In the genomic region with DNA sequence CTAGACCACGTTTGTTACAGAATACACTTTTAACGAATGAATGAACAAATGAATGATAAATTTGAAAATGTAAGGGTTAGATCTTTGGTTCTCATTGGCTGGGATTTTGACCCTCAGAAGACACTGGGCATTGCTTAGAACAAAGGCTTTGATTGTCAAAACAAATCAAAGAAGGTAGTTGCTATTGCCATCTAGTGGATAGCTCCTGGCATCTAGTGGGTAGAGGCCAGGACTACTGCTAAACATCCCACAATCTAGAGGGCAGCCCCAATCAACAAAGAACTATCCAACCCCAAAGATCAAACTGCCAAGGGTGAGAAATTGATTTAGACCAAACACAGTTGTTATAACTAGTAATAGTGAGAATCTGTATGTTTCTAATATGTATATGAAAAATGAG, we compare ENCODE assay signal across 1 cellular context.
TF ChIP-seq lines count a peak whose summit lies in the region.

No MANE protein-coding gene starts in this region.

TF ChIP-seq in SK-N-SH treated with all-trans-retinoic acid at 6 μM for 48 hours, 23 proteins besides CTCF, POLR2A, EP300 and RAD21 (continued from another document):
- TF ChIP-seq TCF4 (CRISPR knock-in tag; IDR thresholded peaks at IDR 0.05; ENCODE audit: borderline replicate concordance), result no peak
- TF ChIP-seq BACH2 (CRISPR knock-in tag; IDR thresholded peaks at IDR 0.05; ENCODE audit: borderline replicate concordance), result no peak
- TF ChIP-seq SNAI2 (CRISPR knock-in tag; IDR thresholded peaks at IDR 0.05), result no peak
- TF ChIP-seq ZNF70 (CRISPR knock-in tag; IDR thresholded peaks at IDR 0.05), result no peak
- no peak for TF ChIP-seq ISL1 (CRISPR knock-in tag; IDR thresholded peaks at IDR 0.05)
